Comparison of ENCODE assay signal across 10 cellular contexts in the genomic region with DNA sequence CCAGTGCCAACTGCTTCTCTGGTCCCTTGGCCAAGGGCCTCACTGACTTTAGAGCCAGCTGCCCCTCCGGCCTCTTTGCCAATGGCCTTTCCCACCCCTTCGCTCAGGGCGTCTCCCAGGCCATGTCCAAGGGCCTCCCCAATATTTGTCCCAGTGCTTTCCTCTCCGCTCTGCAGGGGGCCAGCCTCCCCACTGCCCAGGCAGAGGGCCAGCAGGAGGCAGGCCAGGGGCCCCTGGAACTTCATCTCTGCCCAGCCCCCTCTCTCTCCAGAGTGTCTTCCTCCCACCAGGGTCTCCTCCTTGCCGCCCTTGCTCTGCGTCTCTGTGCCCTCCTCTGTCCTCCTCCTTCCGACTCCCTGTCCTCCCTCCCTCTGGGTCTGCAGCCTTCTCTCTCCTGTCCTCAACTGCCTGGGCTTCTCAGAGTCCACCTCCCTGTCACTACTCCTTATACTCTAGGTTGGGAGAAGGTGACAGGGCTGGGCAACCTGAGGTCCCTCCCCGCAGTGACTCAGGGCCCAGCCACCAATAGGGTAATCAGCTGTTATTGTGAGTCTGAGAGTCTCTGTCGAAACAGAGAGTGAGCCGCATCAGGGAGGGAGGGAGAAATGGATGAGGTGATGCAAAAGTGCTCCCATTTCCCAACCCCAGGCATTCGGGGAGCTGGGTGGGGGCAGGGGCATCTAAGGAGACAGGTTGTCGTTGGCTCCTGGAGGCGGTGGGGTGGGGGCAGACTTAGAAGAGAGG. TPM values are rescaled to one million over a fixed set of nuclear protein-coding genes. Genes with fewer than 3 reads are reported as not detected.
DNase-seq lines count a peak whose midpoint lies in the region; ATAC-seq, FAIRE-seq and TF ChIP-seq lines count a peak whose summit lies in the region.
"Had no signal": no experiment of that assay in that cellular context is flagged by ENCODE, and none has a peak within 500 bp of the region (broad histone marks: within the 10 kb centered on the region; RNA-seq: fewer than 3 reads in every experiment).

A gene with protein sequence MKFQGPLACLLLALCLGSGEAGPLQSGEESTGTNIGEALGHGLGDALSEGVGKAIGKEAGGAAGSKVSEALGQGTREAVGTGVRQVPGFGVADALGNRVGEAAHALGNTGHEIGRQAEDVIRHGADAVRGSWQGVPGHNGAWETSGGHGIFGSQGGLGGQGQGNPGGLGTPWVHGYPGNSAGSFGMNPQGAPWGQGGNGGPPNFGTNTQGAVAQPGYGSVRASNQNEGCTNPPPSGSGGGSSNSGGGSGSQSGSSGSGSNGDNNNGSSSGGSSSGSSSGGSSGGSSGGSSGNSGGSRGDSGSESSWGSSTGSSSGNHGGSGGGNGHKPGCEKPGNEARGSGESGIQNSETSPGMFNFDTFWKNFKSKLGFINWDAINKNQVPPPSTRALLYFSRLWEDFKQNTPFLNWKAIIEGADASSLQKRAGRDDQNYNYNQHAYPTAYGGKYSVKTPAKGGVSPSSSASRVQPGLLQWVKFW (minus strand): TSS at position 419 of the 744 bp plus-strand sequence. CDS start 174 bp downstream, at position 245.

- H3K9me2 ChIP-seq in HCT116 (ENCODE audit: insufficient read depth) = no peaks in the 10 kb centered on the region

- DNase-seq in HCT116 (ENCODE audit: low read depth, low spot score) (peak; percentile 15), K562 (ENCODE audit: extremely low read depth in 1 of 4, low spot score in 3 of 4) (peak; percentile 40 to 64 (median 51)), iPS-NIHi11 (ENCODE audit: low spot score) (peak; percentile 48), stromal cell of bone marrow (ENCODE audit: low read depth) (peak; percentile 59), glomerular visceral epithelial cell (ENCODE audit: extremely low spot score) (no peak), retina (no peak), A673 (ENCODE audit: low spot score) (no peak)
- DNase-seq: GF-D8 had no signal

- H3K9me3 ChIP-seq in HCT116 (ENCODE audit: control insufficient read depth in 1 of 2, insufficient read depth in 1 of 2, low read depth in 1 of 2, low read length in 2 of 2) (no peaks in the 10 kb centered on the region), K562 (replicated peaks; ENCODE audit: control insufficient read depth, insufficient read depth, low read depth, low read length) (no peaks in the 10 kb centered on the region), A673 (ENCODE audit: low read depth, low read length, poor library complexity, severe bottlenecking) (no peaks in the 10 kb centered on the region)

- H3K27me3 ChIP-seq in HCT116 (ENCODE audit: insufficient read depth, low read length) (no peaks in the 10 kb centered on the region), K562 (ENCODE audit: control insufficient read depth in 2 of 2, insufficient read depth in 2 of 2, low read length in 2 of 2) (peaks cover 43 to 72% of the 10 kb centered on the region in 2 experiments), A673 (replicated peaks; ENCODE audit: insufficient read depth, low read depth, low read length, poor library complexity) (peaks cover 64% of the 10 kb centered on the region)

- RAD21 ChIA-PET in HCT116 (lab: Charles Lee; ENCODE audit: low non-redundant PET in 1 of 2, low total read pairs in 2 of 2, uncharacterized antibody in 2 of 2, unreplicated experiment in 2 of 2) = no interaction called here

- TF ChIP-seq RAD21 in HCT116 (IDR thresholded peaks at IDR 0.05; ENCODE audit: low read depth) = no peak
- no peak for TF ChIP-seq RAD21 in K562 (CRISPR knock-in tag; conservative IDR thresholded peaks at IDR 0.05 in 1 of 2, IDR thresholded peaks at IDR 0.05 in 1 of 2)

- peak; percentile 81 for FAIRE-seq in K562 (lab: Jason Lieb, UNC)

- no peak for TF ChIP-seq POLR2A in HCT116 (IDR thresholded peaks at IDR 0.05; ENCODE audit: borderline replicate concordance, extremely low read depth, insufficient read depth, insufficient read length)
- no peak for TF ChIP-seq POLR2A in K562 (conservative IDR thresholded peaks at IDR 0.05)

- H3K4me3 ChIP-seq in HCT116 (replicated peaks in 1 of 2; ENCODE audit: low read depth in 1 of 2, low read length in 2 of 2) (peak within 1 kb of the TSS; percentile 23 to 37), K562 (no peak within 1 kb of the TSS), A673 (ENCODE audit: low read depth, low read length, poor library complexity, severe bottlenecking) (no peak within 1 kb of the TSS)

- H3K36me3 ChIP-seq in HCT116 (ENCODE audit: control insufficient read depth in 1 of 2, insufficient read depth in 2 of 2, low read length in 2 of 2) (peaks cover 0 to 3% of the 10 kb centered on the region in 2 experiments; a peak in 1 of 4 replicates), K562 (ENCODE audit: control insufficient read depth, insufficient read depth, low read length) (no peaks in the 10 kb centered on the region), A673 (ENCODE audit: insufficient read depth, low read length, poor library complexity, severe bottlenecking) (no peaks in the 10 kb centered on the region)

- H4K20me1 ChIP-seq in HCT116 (ENCODE audit: insufficient read depth) (no peaks in the 10 kb centered on the region), K562 (replicated peaks; ENCODE audit: control insufficient read depth, insufficient read depth, low read length) (peaks cover 13% of the 10 kb centered on the region)

- TF ChIP-seq EP300 in K562 (IDR thresholded peaks at IDR 0.05; ENCODE audit: low read length) = no peak

- POLR2A ChIA-PET in HCT116 (lab: Charles Lee) (no interaction called here), K562 (lab: Yijun Ruan, JAX) (interaction anchor here (1.0 kb wide), 1 partner anchor 9 kb away, joined by 5 read pairs; no protein-coding TSS in a partner anchor), A673 (lab: Charles Lee; ENCODE audit: low non-redundant PET) (no interaction called here)

- peak; percentile 47 for ATAC-seq in HCT116
- peak; percentile 75 for ATAC-seq in K562
- ATAC-seq in GM19397 (IDR thresholded peaks at IDR 0.05; ENCODE audit: unreplicated experiment) = no peak

- TF ChIP-seq CTCF in HCT116 (IDR thresholded peaks at IDR 0.05 in 2 of 3, conservative IDR thresholded peaks at IDR 0.05 in 1 of 3; ENCODE audit: borderline replicate concordance in 1 of 3, insufficient read depth in 1 of 3, low read depth in 2 of 3, low read length in 2 of 3) = no peak
- TF ChIP-seq CTCF in K562 (IDR thresholded peaks at IDR 0.05 in 2 of 3, conservative IDR thresholded peaks at IDR 0.05 in 1 of 3; ENCODE audit: insufficient read depth in 2 of 3, low read depth in 1 of 3, low read length in 3 of 3) = no peak
- no peak for TF ChIP-seq CTCF in A673 (conservative IDR thresholded peaks at IDR 0.05; ENCODE audit: low read depth, low read length)

- H3K27ac ChIP-seq in HCT116 (ENCODE audit: low read depth, low read length) = peak within 1 kb of the TSS; percentile 31; the same call in 1 of the 2 replicates
- H3K27ac ChIP-seq in K562 (ENCODE audit: extremely low read depth, low read depth, low read length) = no peak within 1 kb of the TSS
- H3K27ac ChIP-seq in A673 (ENCODE audit: low read depth, low read length, poor library complexity, severe bottlenecking) = no peak within 1 kb of the TSS

- H3K79me2 ChIP-seq in HCT116 (ENCODE audit: insufficient read depth, low read length) (peaks cover 16% of the 10 kb centered on the region), K562 (ENCODE audit: control insufficient read depth, insufficient read depth, low read length) (no peaks in the 10 kb centered on the region)

- H3K4me1 ChIP-seq in HCT116 (ENCODE audit: control insufficient read depth in 1 of 2, insufficient read depth in 2 of 2, low read length in 2 of 2) (peaks cover 19 to 50% of the 10 kb centered on the region in 2 experiments), K562 (replicated peaks in 1 of 2; ENCODE audit: control insufficient read depth in 2 of 2, insufficient read depth in 2 of 2, low read length in 2 of 2) (peaks cover 0 to 36% of the 10 kb centered on the region in 2 experiments; a peak in 4 of 5 replicates), A673 (ENCODE audit: insufficient read depth, low read length, poor library complexity, severe bottlenecking) (no peaks in the 10 kb centered on the region)

- 4% methylated on average over 9 of the region's 13 CpGs for WGBS in K562 (ENCODE audit: insufficient coverage, low coverage, missing lambda C conversion rate)

- H2AFZ ChIP-seq in HCT116 (ENCODE audit: low read depth, low read length, poor library complexity, severe bottlenecking) (no peak within 1 kb of the TSS), K562 (ENCODE audit: low read depth, low read length) (no peak within 1 kb of the TSS)

- in situ Hi-C loops in K562 (cut with MboI) = no loop called here

- H3K9me1 ChIP-seq in K562 (ENCODE audit: control insufficient read depth, insufficient read depth, low read length) = peaks cover 2% of the 10 kb centered on the region

- BruUV-seq in HCT116 (replicated peaks; lab: Mats Ljungman, UMichigan) (no TSS peak), K562 (replicated peaks; lab: Mats Ljungman, UMichigan) (no TSS peak), A673 (replicated peaks; lab: Mats Ljungman, UMichigan) (no TSS peak)

- CTCF ChIA-PET in HCT116 (lab: Charles Lee) (no interaction called here), K562 (lab: Yijun Ruan, JAX; ENCODE audit: low intra/inter-chr PET ratio) (no interaction called here), A673 (lab: Charles Lee) (no interaction called here)

- H3K9ac ChIP-seq in HCT116 (ENCODE audit: low read length) (peak within 1 kb of the TSS; percentile 39; the same call in 1 of the 2 replicates), K562 (ENCODE audit: insufficient read depth in 1 of 2, low read depth in 2 of 2, low read length in 2 of 2) (peak within 1 kb of the TSS in 1 of 2 experiments; percentile 56; a peak in 2 of 4 replicates)

- intact Hi-C loops in HCT116 (cut with micrococcal nuclease) (no loop called here), K562 (cut with micrococcal nuclease) (no loop called here), A673 (cut with micrococcal nuclease; ENCODE audit: unreplicated experiment) (no loop called here)

- H3K4me2 ChIP-seq in HCT116 (ENCODE audit: low read length) (peak within 1 kb of the TSS; percentile 64), K562 (ENCODE audit: insufficient read depth, low read length) (no peak within 1 kb of the TSS)

RNA-seq across cellular contexts. Expression of the gene that starts here (rescaled TPM):
- total RNA-seq in HCT116 (2021; ENCODE audit: unreplicated experiment) (246 TPM), K562 (2014; rRNA removed) (not detected in 2 replicates), K562 (2014; rRNA removed; fragmentation: Illumina TruSeq; extraction: Trizol) (not detected in 2 replicates), K562 (2015; rRNA removed; fragmentation: Illumina TruSeq; extraction: Trizol) (not detected in 2 replicates), K562 (2021) (0.53 TPM in 1 of 2 replicates, not detected in the other), A673 (2021) (not detected in 2 replicates)
- 256 and 297 TPM in 2 replicates for polyA plus RNA-seq in HCT116 (2012)
- total RNA-seq in K562 (2011; cell fraction: chromatin; rRNA removed; ENCODE audit: low replicate concordance) = 0.42 and 1.5 TPM in 2 replicates
- 0.67 TPM in 1 of 2 replicates, not detected in the other for total RNA-seq in K562 (2011; cell fraction: nucleolus; rRNA removed)
- total RNA-seq in K562 (2011; cell fraction: nucleoplasm; rRNA removed) = 1.5 TPM in 1 of 2 replicates, not detected in the other
- polyA plus RNA-seq in K562 (2011; rRNA removed) (0.36 and 0.65 TPM in 2 replicates), K562 (2014; fragmentation: Illumina TruSeq; extraction: Trizol) (not detected in 2 replicates), K562 (2014; fragmentation: Nextera tagmentation; extraction: Ambion mirVana) (not detected), K562 (2014; rRNA removed) (not detected in 2 replicates)
- polyA plus RNA-seq in K562 (2011; cell fraction: cytosol; rRNA removed) = 1.3 and 1.6 TPM in 2 replicates
- 0.91 and 2.1 TPM in 2 replicates for polyA plus RNA-seq in K562 (2011; cell fraction: nucleus; rRNA removed)
- 0.53 and 2.7 TPM in 2 replicates for polyA plus RNA-seq in K562 (2012)
- polyA minus RNA-seq in K562 (2011; rRNA and poly(A)+ RNA removed) = not detected in 2 replicates
- not detected in 2 replicates for polyA minus RNA-seq in K562 (2011; cell fraction: cytosol; rRNA and poly(A)+ RNA removed)
- polyA minus RNA-seq in K562 (2011; cell fraction: nucleus; rRNA and poly(A)+ RNA removed) = 0.13 and 0.89 TPM in 2 replicates
- total RNA-seq: mononuclear cell had no signal

Comparison
In these comparisons a context has a peak if more than half of its experiments do, and no peak if none do; other contexts are left out.
1. RNA of the gene that starts here (total RNA-seq): 246 TPM in HCT116 (single experiment); not detected in A673 and 0.42 to 1.5 TPM in K562; every median in the first group is over 10 times any median in the second.
2. DNase-seq: peak in HCT116 (single experiment), K562 (4 of 4), iPS-NIHi11 (single experiment) and stromal cell of bone marrow (single experiment); none in glomerular visceral epithelial cell (single experiment), retina (single experiment) and A673 (single experiment).
3. H3K4me3 ChIP-seq: peak in HCT116 (2 of 2); none in K562 (single experiment) and A673 (single experiment).